In genomic region chr10:95346715-95347401, GRCh38 we compare ENCODE assay signal across 1 cellular context.
TF ChIP-seq lines count a peak whose summit lies in the region.

No MANE protein-coding gene starts in this region.

TF ChIP-seq in HepG2, 621 proteins besides CTCF, POLR2A, EP300 and RAD21 (continued from another document and continues in another):
- TF ChIP-seq TFAP4 (IDR thresholded peaks at IDR 0.05; ENCODE audit: borderline replicate concordance, low read depth): peak; percentile 59; the same call in 1 of the 2 replicates
- TF ChIP-seq SIX1 (CRISPR knock-in tag; IDR thresholded peaks at IDR 0.05; ENCODE audit: borderline replicate concordance): peak; percentile 71
- peak; percentile 41 to 57; a peak in 3 of 4 replicates for TF ChIP-seq NR2F1 (CRISPR knock-in tag; IDR thresholded peaks at IDR 0.05)
- no peak for TF ChIP-seq ZBTB10 (CRISPR knock-in tag; IDR thresholded peaks at IDR 0.05; ENCODE audit: borderline replicate concordance)
- TF ChIP-seq MIER2 (CRISPR knock-in tag; IDR thresholded peaks at IDR 0.05): peak; percentile 81
- peak; percentile 92 for TF ChIP-seq GATAD2A (CRISPR knock-in tag; IDR thresholded peaks at IDR 0.05)
- TF ChIP-seq, protein P1, sequence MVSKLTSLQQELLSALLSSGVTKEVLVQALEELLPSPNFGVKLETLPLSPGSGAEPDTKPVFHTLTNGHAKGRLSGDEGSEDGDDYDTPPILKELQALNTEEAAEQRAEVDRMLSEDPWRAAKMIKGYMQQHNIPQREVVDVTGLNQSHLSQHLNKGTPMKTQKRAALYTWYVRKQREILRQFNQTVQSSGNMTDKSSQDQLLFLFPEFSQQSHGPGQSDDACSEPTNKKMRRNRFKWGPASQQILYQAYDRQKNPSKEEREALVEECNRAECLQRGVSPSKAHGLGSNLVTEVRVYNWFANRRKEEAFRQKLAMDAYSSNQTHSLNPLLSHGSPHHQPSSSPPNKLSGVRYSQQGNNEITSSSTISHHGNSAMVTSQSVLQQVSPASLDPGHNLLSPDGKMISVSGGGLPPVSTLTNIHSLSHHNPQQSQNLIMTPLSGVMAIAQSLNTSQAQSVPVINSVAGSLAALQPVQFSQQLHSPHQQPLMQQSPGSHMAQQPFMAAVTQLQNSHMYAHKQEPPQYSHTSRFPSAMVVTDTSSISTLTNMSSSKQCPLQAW (CRISPR knock-in tag; IDR thresholded peaks at IDR 0.05): peak; percentile 91
- TF ChIP-seq ZNF331 (CRISPR knock-in tag; IDR thresholded peaks at IDR 0.05): peak; percentile 91; the same call in 1 of the 2 replicates
- peak; percentile 73; the same call in 1 of the 2 replicates for TF ChIP-seq TARDBP (CRISPR knock-in tag; IDR thresholded peaks at IDR 0.05)
- TF ChIP-seq TOPORS (CRISPR knock-in tag; IDR thresholded peaks at IDR 0.05): no peak
- 0 out of 2 replicates have a peak, but pooled peaks have one; percentile 7 for TF ChIP-seq ZNF589 (CRISPR knock-in tag; conservative IDR thresholded peaks at IDR 0.05)
- no peak for TF ChIP-seq ZNF17 (CRISPR knock-in tag; IDR thresholded peaks at IDR 0.05)
- TF ChIP-seq ZNF350 (CRISPR knock-in tag; IDR thresholded peaks at IDR 0.05; ENCODE audit: borderline replicate concordance, low read depth): no peak
- TF ChIP-seq, protein P2, sequence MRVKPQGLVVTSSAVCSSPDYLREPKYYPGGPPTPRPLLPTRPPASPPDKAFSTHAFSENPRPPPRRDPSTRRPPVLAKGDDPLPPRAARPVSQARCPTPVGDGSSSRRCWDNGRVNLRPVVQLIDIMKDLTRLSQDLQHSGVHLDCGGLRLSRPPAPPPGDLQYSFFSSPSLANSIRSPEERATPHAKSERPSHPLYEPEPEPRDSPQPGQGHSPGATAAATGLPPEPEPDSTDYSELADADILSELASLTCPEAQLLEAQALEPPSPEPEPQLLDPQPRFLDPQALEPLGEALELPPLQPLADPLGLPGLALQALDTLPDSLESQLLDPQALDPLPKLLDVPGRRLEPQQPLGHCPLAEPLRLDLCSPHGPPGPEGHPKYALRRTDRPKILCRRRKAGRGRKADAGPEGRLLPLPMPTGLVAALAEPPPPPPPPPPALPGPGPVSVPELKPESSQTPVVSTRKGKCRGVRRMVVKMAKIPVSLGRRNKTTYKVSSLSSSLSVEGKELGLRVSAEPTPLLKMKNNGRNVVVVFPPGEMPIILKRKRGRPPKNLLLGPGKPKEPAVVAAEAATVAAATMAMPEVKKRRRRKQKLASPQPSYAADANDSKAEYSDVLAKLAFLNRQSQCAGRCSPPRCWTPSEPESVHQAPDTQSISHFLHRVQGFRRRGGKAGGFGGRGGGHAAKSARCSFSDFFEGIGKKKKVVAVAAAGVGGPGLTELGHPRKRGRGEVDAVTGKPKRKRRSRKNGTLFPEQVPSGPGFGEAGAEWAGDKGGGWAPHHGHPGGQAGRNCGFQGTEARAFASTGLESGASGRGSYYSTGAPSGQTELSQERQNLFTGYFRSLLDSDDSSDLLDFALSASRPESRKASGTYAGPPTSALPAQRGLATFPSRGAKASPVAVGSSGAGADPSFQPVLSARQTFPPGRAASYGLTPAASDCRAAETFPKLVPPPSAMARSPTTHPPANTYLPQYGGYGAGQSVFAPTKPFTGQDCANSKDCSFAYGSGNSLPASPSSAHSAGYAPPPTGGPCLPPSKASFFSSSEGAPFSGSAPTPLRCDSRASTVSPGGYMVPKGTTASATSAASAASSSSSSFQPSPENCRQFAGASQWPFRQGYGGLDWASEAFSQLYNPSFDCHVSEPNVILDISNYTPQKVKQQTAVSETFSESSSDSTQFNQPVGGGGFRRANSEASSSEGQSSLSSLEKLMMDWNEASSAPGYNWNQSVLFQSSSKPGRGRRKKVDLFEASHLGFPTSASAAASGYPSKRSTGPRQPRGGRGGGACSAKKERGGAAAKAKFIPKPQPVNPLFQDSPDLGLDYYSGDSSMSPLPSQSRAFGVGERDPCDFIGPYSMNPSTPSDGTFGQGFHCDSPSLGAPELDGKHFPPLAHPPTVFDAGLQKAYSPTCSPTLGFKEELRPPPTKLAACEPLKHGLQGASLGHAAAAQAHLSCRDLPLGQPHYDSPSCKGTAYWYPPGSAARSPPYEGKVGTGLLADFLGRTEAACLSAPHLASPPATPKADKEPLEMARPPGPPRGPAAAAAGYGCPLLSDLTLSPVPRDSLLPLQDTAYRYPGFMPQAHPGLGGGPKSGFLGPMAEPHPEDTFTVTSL (CRISPR knock-in tag; IDR thresholded peaks at IDR 0.05; ENCODE audit: borderline replicate concordance): peak; percentile 90; the same call in 1 of the 2 replicates
- peak; percentile 87; the same call in 1 of the 2 replicates for TF ChIP-seq ZNF292 (CRISPR knock-in tag; IDR thresholded peaks at IDR 0.05; ENCODE audit: borderline replicate concordance, low read depth)
- no peak for TF ChIP-seq SMYD3 (CRISPR knock-in tag; IDR thresholded peaks at IDR 0.05)
- peak; percentile 97 for TF ChIP-seq TBX3 (IDR thresholded peaks at IDR 0.05; ENCODE audit: borderline replicate concordance)
- TF ChIP-seq NR3C1 (CRISPR knock-in tag; IDR thresholded peaks at IDR 0.05): no peak
- peak; percentile 43; the same call in 1 of the 2 replicates for TF ChIP-seq MAX (IDR thresholded peaks at IDR 0.05)
- TF ChIP-seq ATF7-NPFF (CRISPR knock-in tag; IDR thresholded peaks at IDR 0.05; ENCODE audit: low read depth): no peak
- peak; percentile 50; the same call in 1 of the 2 replicates for TF ChIP-seq YEATS2 (CRISPR knock-in tag; IDR thresholded peaks at IDR 0.05; ENCODE audit: borderline replicate concordance)
- TF ChIP-seq, protein P3, sequence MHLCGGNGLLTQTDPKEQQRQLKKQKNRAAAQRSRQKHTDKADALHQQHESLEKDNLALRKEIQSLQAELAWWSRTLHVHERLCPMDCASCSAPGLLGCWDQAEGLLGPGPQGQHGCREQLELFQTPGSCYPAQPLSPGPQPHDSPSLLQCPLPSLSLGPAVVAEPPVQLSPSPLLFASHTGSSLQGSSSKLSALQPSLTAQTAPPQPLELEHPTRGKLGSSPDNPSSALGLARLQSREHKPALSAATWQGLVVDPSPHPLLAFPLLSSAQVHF (CRISPR knock-in tag; IDR thresholded peaks at IDR 0.05): no peak
- TF ChIP-seq, protein P4, sequence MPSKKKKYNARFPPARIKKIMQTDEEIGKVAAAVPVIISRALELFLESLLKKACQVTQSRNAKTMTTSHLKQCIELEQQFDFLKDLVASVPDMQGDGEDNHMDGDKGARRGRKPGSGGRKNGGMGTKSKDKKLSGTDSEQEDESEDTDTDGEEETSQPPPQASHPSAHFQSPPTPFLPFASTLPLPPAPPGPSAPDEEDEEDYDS (CRISPR knock-in tag; IDR thresholded peaks at IDR 0.05): 0 out of 2 replicates have a peak, but pooled peaks have one; percentile 17
- peak in 1 of 2 experiments; percentile 62; a peak in 1 of 4 replicates for TF ChIP-seq ATF4 (CRISPR knock-in tag; IDR thresholded peaks at IDR 0.05)
- TF ChIP-seq ZNF615 (CRISPR knock-in tag; IDR thresholded peaks at IDR 0.05; ENCODE audit: borderline replicate concordance): no peak
- peak; percentile 88 for TF ChIP-seq ZNF609 (CRISPR knock-in tag; IDR thresholded peaks at IDR 0.05; ENCODE audit: borderline replicate concordance)
- TF ChIP-seq ZFP1 (CRISPR knock-in tag; IDR thresholded peaks at IDR 0.05): peak; percentile 56; the same call in 1 of the 2 replicates
- peak; percentile 76 for TF ChIP-seq FOXP1 (IDR thresholded peaks at IDR 0.05)
- peak; percentile 73; the same call in 1 of the 2 replicates for TF ChIP-seq FOXP1 (CRISPR knock-in tag; IDR thresholded peaks at IDR 0.05)
- peak; percentile 6; the same call in 1 of the 2 replicates for TF ChIP-seq SMC3 (IDR thresholded peaks at IDR 0.05; ENCODE audit: low read length)
- TF ChIP-seq KDM1A (CRISPR knock-in tag; IDR thresholded peaks at IDR 0.05): peak; percentile 88
- peak; percentile 90 for TF ChIP-seq BCL6 (CRISPR knock-in tag; IDR thresholded peaks at IDR 0.05)
- peak; percentile 83 for TF ChIP-seq PITX1 (CRISPR knock-in tag; IDR thresholded peaks at IDR 0.05)
- TF ChIP-seq, protein P5, sequence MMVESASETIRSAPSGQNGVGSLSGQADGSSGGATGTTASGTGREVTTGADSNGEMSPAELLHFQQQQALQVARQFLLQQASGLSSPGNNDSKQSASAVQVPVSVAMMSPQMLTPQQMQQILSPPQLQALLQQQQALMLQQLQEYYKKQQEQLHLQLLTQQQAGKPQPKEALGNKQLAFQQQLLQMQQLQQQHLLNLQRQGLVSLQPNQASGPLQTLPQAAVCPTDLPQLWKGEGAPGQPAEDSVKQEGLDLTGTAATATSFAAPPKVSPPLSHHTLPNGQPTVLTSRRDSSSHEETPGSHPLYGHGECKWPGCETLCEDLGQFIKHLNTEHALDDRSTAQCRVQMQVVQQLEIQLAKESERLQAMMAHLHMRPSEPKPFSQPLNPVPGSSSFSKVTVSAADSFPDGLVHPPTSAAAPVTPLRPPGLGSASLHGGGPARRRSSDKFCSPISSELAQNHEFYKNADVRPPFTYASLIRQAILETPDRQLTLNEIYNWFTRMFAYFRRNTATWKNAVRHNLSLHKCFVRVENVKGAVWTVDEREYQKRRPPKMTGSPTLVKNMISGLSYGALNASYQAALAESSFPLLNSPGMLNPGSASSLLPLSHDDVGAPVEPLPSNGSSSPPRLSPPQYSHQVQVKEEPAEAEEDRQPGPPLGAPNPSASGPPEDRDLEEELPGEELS (CRISPR knock-in tag; IDR thresholded peaks at IDR 0.05): peak; percentile 86
- peak; percentile 88 for TF ChIP-seq NR2F2 (IDR thresholded peaks at IDR 0.05; ENCODE audit: borderline replicate concordance, low read depth)
- TF ChIP-seq ZNF580 (CRISPR knock-in tag; IDR thresholded peaks at IDR 0.05; ENCODE audit: borderline replicate concordance, low read depth): peak; percentile 66; the same call in 1 of the 2 replicates
- peak; percentile 88 for TF ChIP-seq FOSL2 (CRISPR knock-in tag; IDR thresholded peaks at IDR 0.05)
